Comparison of ENCODE assay signal across 8 cellular contexts in genomic region chr16:229731-230281, GRCh38. TPM values are rescaled to one million over a fixed set of nuclear protein-coding genes. Genes with fewer than 3 reads are reported as not detected.
DNase-seq lines count a peak whose midpoint lies in the region; ATAC-seq and TF ChIP-seq lines count a peak whose summit lies in the region.

No MANE protein-coding gene starts in this region.

- peaks cover 37 to 44% (median 42%) of the 10 kb centered on the region in 11 experiments for H4K20me1 ChIP-seq in BLaER1 treated with 17β-estradiol and CSF1 and Interleukin-3, amounts not matched to agents 10 nM and 100 nM
- no peaks in the 10 kb centered on the region for H4K20me1 ChIP-seq in neural cell (ENCODE audit: insufficient read depth)

- no peaks in the 10 kb centered on the region for H3F3A ChIP-seq in neural cell (ENCODE audit: insufficient read depth, low read length, poor library complexity, severe bottlenecking)

- TF ChIP-seq EP300 in neural cell (conservative IDR thresholded peaks at IDR 0.05; ENCODE audit: poor library complexity, severe bottlenecking), result no peak

- H2AFZ ChIP-seq in neural cell (ENCODE audit: low read depth, low read length), result no peak overlapping the region

- peaks cover 34% of the 10 kb centered on the region for H3K79me2 ChIP-seq in neural cell (replicated peaks; ENCODE audit: insufficient read depth, low read length)

- peak overlapping the region in 6 of 11 experiments; percentile 90 to 98 (median 96); a peak in 7 of 22 replicates for H3K27ac ChIP-seq in BLaER1 treated with 17β-estradiol and CSF1 and Interleukin-3, amounts not matched to agents 10 nM and 100 nM
- H3K27ac ChIP-seq in neural cell (ENCODE audit: low read length), result peak overlapping the region; percentile 97

- H3K36me3 ChIP-seq in BLaER1 treated with 17β-estradiol and CSF1 and Interleukin-3, amounts not matched to agents 10 nM and 100 nM, result peaks cover 28 to 39% (median 35%) of the 10 kb centered on the region in 11 experiments
- peaks cover 38% of the 10 kb centered on the region for H3K36me3 ChIP-seq in MG63
- H3K36me3 ChIP-seq in neural cell (ENCODE audit: insufficient read depth, low read length), result no peaks in the 10 kb centered on the region

- TF ChIP-seq CTCF in choroid plexus epithelial cell (conservative IDR thresholded peaks at IDR 0.05; ENCODE audit: low read depth, low read length), result no peak
- TF ChIP-seq CTCF in neural cell (IDR thresholded peaks at IDR 0.05; ENCODE audit: poor library complexity, severe bottlenecking), result no peak

- DNase-seq in MG63 (no peak), choroid plexus epithelial cell (ENCODE audit: low read depth) (no peak), posterior vena cava (ENCODE audit: low spot score) (no peak)

- intact Hi-C loops in posterior vena cava (cut with DNase I), result no loop called here

- no peaks in the 10 kb centered on the region for H3K27me3 ChIP-seq in BLaER1 treated with 17β-estradiol and CSF1 and Interleukin-3, amounts not matched to agents 10 nM and 100 nM
- H3K27me3 ChIP-seq in MG63, result no peaks in the 10 kb centered on the region
- no peaks in the 10 kb centered on the region for H3K27me3 ChIP-seq in neural cell (ENCODE audit: insufficient read depth, low read depth, low read length)

- peak overlapping the region; percentile 78 to 95 (median 87) for H3K4me2 ChIP-seq in BLaER1 treated with 17β-estradiol and CSF1 and Interleukin-3, amounts not matched to agents 10 nM and 100 nM
- H3K4me2 ChIP-seq in neural cell (ENCODE audit: low read length), result no peak overlapping the region

- peak overlapping the region; percentile 73 to 95 (median 85); a peak in 16 of 20 replicates for H3K4me3 ChIP-seq in BLaER1 treated with 17β-estradiol and CSF1 and Interleukin-3, amounts not matched to agents 10 nM and 100 nM
- H3K4me3 ChIP-seq in MG63 (peak overlapping the region; percentile 78), choroid plexus epithelial cell (ENCODE audit: low read depth, low read length) (peak overlapping the region; percentile 99), neural cell (ENCODE audit: low read length) (peak overlapping the region; percentile 96)

- H3K9me3 ChIP-seq in BLaER1 treated with 17β-estradiol and CSF1 and Interleukin-3, amounts not matched to agents 10 nM and 100 nM (replicated peaks in 1 of 11), result no peaks in the 10 kb centered on the region
- H3K9me3 ChIP-seq in MG63 (no peaks in the 10 kb centered on the region), neural cell (ENCODE audit: low read length) (no peaks in the 10 kb centered on the region)

- TF ChIP-seq RAD21 in neural cell (conservative IDR thresholded peaks at IDR 0.05), result no peak

- ATAC-seq in GM21367 (IDR thresholded peaks at IDR 0.05; ENCODE audit: unreplicated experiment), result no peak
- ATAC-seq in HG03354 (IDR thresholded peaks at IDR 0.05; ENCODE audit: poor library complexity, severe bottlenecking, unreplicated experiment), result no peak
- no peak for ATAC-seq in GM21717 (IDR thresholded peaks at IDR 0.05; ENCODE audit: unreplicated experiment)

- H3K4me1 ChIP-seq in BLaER1 treated with 17β-estradiol and CSF1 and Interleukin-3, amounts not matched to agents 10 nM and 100 nM, result peaks cover 27 to 36% (median 29%) of the 10 kb centered on the region in 10 experiments

- peak overlapping the region in 9 of 11 experiments; percentile 91 to 98 (median 96); a peak in 10 of 22 replicates for H3K9ac ChIP-seq in BLaER1 treated with 17β-estradiol and CSF1 and Interleukin-3, amounts not matched to agents 10 nM and 100 nM
- peak overlapping the region; percentile 97 for H3K9ac ChIP-seq in neural cell (ENCODE audit: low read length)

- no peaks in the 10 kb centered on the region for H3K9me2 ChIP-seq in neural cell (ENCODE audit: insufficient read depth, low read length)

TF ChIP-seq in neural cell, 6 proteins besides CTCF, POLR2A, EP300 and RAD21:
- no peak for TF ChIP-seq TAF1 (IDR thresholded peaks at IDR 0.05; ENCODE audit: low read depth)
- no peak for TF ChIP-seq EZH2 (IDR thresholded peaks at IDR 0.05; ENCODE audit: borderline replicate concordance, insufficient read depth, low read length, poor library complexity, severe bottlenecking)
- no peak for TF ChIP-seq MXI1 (conservative IDR thresholded peaks at IDR 0.05; ENCODE audit: poor library complexity, severe bottlenecking)
- no peak for TF ChIP-seq POLR2AphosphoS5 (IDR thresholded peaks at IDR 0.05)
- no peak for TF ChIP-seq REST (IDR thresholded peaks at IDR 0.05; ENCODE audit: borderline replicate concordance)
- no peak for TF ChIP-seq SMC3 (conservative IDR thresholded peaks at IDR 0.05; ENCODE audit: poor library complexity)

RNA-seq across cellular contexts. Expression of gene LUC7L, which starts 0.6 kb away (rescaled TPM):
- 45.1 and 58.4 TPM in 2 replicates for total RNA-seq in MG63 (2014; rRNA removed; shearing (Covaris generic); ENCODE audit: low replicate concordance)
- polyA plus RNA-seq in neural cell, result 564 and 580 TPM in 2 replicates
- polyA minus RNA-seq in neural cell, result 160 and 176 TPM in 2 replicates
- total RNA-seq in posterior vena cava, result 10 to 100 TPM; 42.7 to 43.0 TPM

RNA-seq across cellular contexts. Expression of gene FAM234A, which starts 4.8 kb away (rescaled TPM):
- total RNA-seq in MG63 (2014; rRNA removed; shearing (Covaris generic); ENCODE audit: low replicate concordance), result 65.6 and 106 TPM in 2 replicates
- polyA plus RNA-seq in neural cell, result 29.9 and 31.7 TPM in 2 replicates
- 32.9 and 33.3 TPM in 2 replicates for polyA minus RNA-seq in neural cell
- total RNA-seq in posterior vena cava, result 10 to 100 TPM; 69.4 to 86.2 TPM

RNA-seq across cellular contexts. Expression of gene RGS11, which starts 45.9 kb away (rescaled TPM):
- total RNA-seq in MG63 (2014; rRNA removed; shearing (Covaris generic); ENCODE audit: low replicate concordance), result not detected in 2 replicates
- 3.5 and 4.7 TPM in 2 replicates for polyA plus RNA-seq in neural cell
- 1.4 and 2.9 TPM in 2 replicates for polyA minus RNA-seq in neural cell
- total RNA-seq in posterior vena cava, result 10 to 100 TPM in 1 of 2 donors, 1 to 10 TPM in 1; 7.7 to 10.6 TPM

RNA-seq across cellular contexts. Expression of gene HBQ1, which starts 49.5 kb away (rescaled TPM):
- not detected in 2 replicates for total RNA-seq in MG63 (2014; rRNA removed; shearing (Covaris generic); ENCODE audit: low replicate concordance)
- 3.9 and 4.5 TPM in 2 replicates for polyA plus RNA-seq in neural cell
- not detected in 2 replicates for polyA minus RNA-seq in neural cell
- total RNA-seq in posterior vena cava, result under 1 TPM in 1 of 2 donors, not detected in 1; 0.48 TPM

RNA-seq across cellular contexts. Expression of gene ARHGDIG, which starts 50.6 kb away (rescaled TPM):
- total RNA-seq in MG63 (2014; rRNA removed; shearing (Covaris generic); ENCODE audit: low replicate concordance), result 5.9 TPM in 1 of 2 replicates, not detected in the other
- 176 and 247 TPM in 2 replicates for polyA plus RNA-seq in neural cell
- 60.9 and 62.0 TPM in 2 replicates for polyA minus RNA-seq in neural cell
- total RNA-seq in posterior vena cava, result under 1 TPM; 0.38 to 0.97 TPM
